Comparison of ENCODE assay signal across 8 cellular contexts in genomic region chr1:150575518-150576366, GRCh38. TPM values are rescaled to one million over a fixed set of nuclear protein-coding genes. Genes with fewer than 3 reads are reported as not detected.
DNase-seq lines count a peak whose midpoint lies in the region; ATAC-seq and TF ChIP-seq lines count a peak whose summit lies in the region.

No MANE protein-coding gene starts in this region.

- peak overlapping the region; percentile 97 for H3K4me3 ChIP-seq in AG04450 (ENCODE audit: low read depth, low read length)
- peak overlapping the region; percentile 89 for H3K4me3 ChIP-seq in HUES6 (ENCODE audit: low read depth, low read length)
- peak overlapping the region; percentile 87 for H3K4me3 ChIP-seq in mononuclear cell (ENCODE audit: low read length)

- peaks cover 0 to 12% (median 0%) of the 10 kb centered on the region in 5 experiments for H3K9me3 Mint-ChIP-seq in brain

- H3K27me3 Mint-ChIP-seq in brain, result peaks cover 17% of the 10 kb centered on the region

- H3K36me3 ChIP-seq in HUES6 (ENCODE audit: control insufficient read depth, insufficient read depth, low read length), result peaks cover 71% of the 10 kb centered on the region

- peaks cover 64% of the 10 kb centered on the region for H3K4me1 Mint-ChIP-seq in brain

- H3K4me1 ChIP-seq in HUES6 (ENCODE audit: control insufficient read depth, insufficient read depth, low read length), result peaks cover 37% of the 10 kb centered on the region
- H3K4me1 ChIP-seq in mononuclear cell (ENCODE audit: insufficient read depth, low read length), result peaks cover 61% of the 10 kb centered on the region

- peak overlapping the region; percentile 46 to 98 (median 87) for H3K27ac Mint-ChIP-seq in brain

- peaks cover 3% of the 10 kb centered on the region; the same call in 1 of the 2 replicates for H3K9me3 ChIP-seq in AG04450 (ENCODE audit: control insufficient read depth, insufficient read depth, low read length)
- no peaks in the 10 kb centered on the region for H3K9me3 ChIP-seq in HUES6 (ENCODE audit: control insufficient read depth, insufficient read depth, low read depth, low read length)
- H3K9me3 ChIP-seq in mononuclear cell (ENCODE audit: low read depth, low read length), result no peaks in the 10 kb centered on the region

- no peak for DNase-seq in AG04450 (ENCODE audit: low read depth, low spot score)
- DNase-seq in stimulated activated CD4-positive, alpha-beta T cell treated with anti-CD3 and anti-CD28 coated beads, Interleukin-2, amount 100 ng/mL, for 24 hours, result no peak
- no peak for DNase-seq in cerebellar cortex (ENCODE audit: low spot score)

- H3K36me3 Mint-ChIP-seq in brain, result peaks cover 76% of the 10 kb centered on the region

- POLR2A ChIA-PET in AG04450 (lab: Yijun Ruan, JAX), result interaction anchor here (1.1 to 4.9 kb wide), 4 partner anchors 8 to 29 kb away, joined by 3 to 130 read pairs (median 43); no protein-coding TSS in a partner anchor

- H3K27ac ChIP-seq in AG04450 (ENCODE audit: low read depth, low read length) (no peak overlapping the region), HUES6 (ENCODE audit: low read depth, low read length) (no peak overlapping the region)

- H3K27me3 ChIP-seq in AG04450 (ENCODE audit: control insufficient read depth, insufficient read depth, low read length) (no peaks in the 10 kb centered on the region), HUES6 (ENCODE audit: control insufficient read depth, insufficient read depth, low read length) (no peaks in the 10 kb centered on the region), mononuclear cell (ENCODE audit: insufficient read depth, low read length) (no peaks in the 10 kb centered on the region)

- peak overlapping the region; percentile 99 for H3K9ac ChIP-seq in HUES6 (ENCODE audit: low read length)

- CTCF ChIA-PET in AG04450 (lab: Charles Lee), result interaction anchor here (1.6 to 7.0 kb wide), 3 partner anchors 13 to 45 kb away, joined by 4 to 59 read pairs (median 17); no protein-coding TSS in a partner anchor

- TF ChIP-seq CTCF in AG04450 (IDR thresholded peaks at IDR 0.05; ENCODE audit: low read depth, low read length), result no peak
- no peak for TF ChIP-seq CTCF in brain (conservative IDR thresholded peaks at IDR 0.05)

- ATAC-seq in HG03045 (IDR thresholded peaks at IDR 0.05; ENCODE audit: unreplicated experiment), result no peak
- ATAC-seq in HG02938 (IDR thresholded peaks at IDR 0.05; ENCODE audit: unreplicated experiment), result no peak

- peak overlapping the region; percentile 96 to 99 (median 99) for H3K4me3 Mint-ChIP-seq in brain

RNA-seq across cellular contexts. Expression of gene MCL1, which starts 3.7 kb away (rescaled TPM):
- polyA plus RNA-seq in AG04450 (2011; rRNA removed), result 107 and 138 TPM in 2 replicates
- polyA minus RNA-seq in AG04450 (2011; rRNA and poly(A)+ RNA removed), result 160 and 170 TPM in 2 replicates
- polyA plus RNA-seq in brain (ENCODE audit: insufficient read depth, low read depth, low replicate concordance), result 95.9 TPM
- total RNA-seq in mononuclear cell, result 1,412 TPM

RNA-seq across cellular contexts. Expression of gene ADAMTSL4, which starts 26.5 kb away (rescaled TPM):
- polyA plus RNA-seq in AG04450 (2011; rRNA removed) (4.2 and 4.9 TPM in 2 replicates), brain (ENCODE audit: insufficient read depth, low read depth, low replicate concordance) (2.4 TPM)
- 3.0 and 3.8 TPM in 2 replicates for polyA minus RNA-seq in AG04450 (2011; rRNA and poly(A)+ RNA removed)
- 3.3 TPM for total RNA-seq in mononuclear cell

RNA-seq across cellular contexts. Expression of gene ENSA, which starts 53.7 kb away (rescaled TPM):
- polyA plus RNA-seq in AG04450 (2011; rRNA removed) (40.7 and 53.7 TPM in 2 replicates), brain (ENCODE audit: insufficient read depth, low read depth, low replicate concordance) (332 TPM)
- polyA minus RNA-seq in AG04450 (2011; rRNA and poly(A)+ RNA removed), result 25.8 and 26.7 TPM in 2 replicates
- 147 TPM for total RNA-seq in mononuclear cell
